In genomic region chr14:101721951-101722661, GRCh38 we compare ENCODE assay signal across 1 cellular context.
A peak's percentile ranks its signal among the peaks of the same experiment; 100 is the strongest.
TF ChIP-seq lines count a peak whose summit lies in the region.

No MANE protein-coding gene starts in this region.

TF ChIP-seq in HepG2, 621 proteins besides CTCF, POLR2A, EP300 and RAD21 (continued from another document):
- TF ChIP-seq ZNF687 (CRISPR knock-in tag; IDR thresholded peaks at IDR 0.05) (0 out of 2 replicates have a peak, but pooled peaks have one; percentile 21), PHF21A (CRISPR knock-in tag; IDR thresholded peaks at IDR 0.05) (no peak), RELA (CRISPR knock-in tag; IDR thresholded peaks at IDR 0.05) (no peak), ETV5 (CRISPR knock-in tag; IDR thresholded peaks at IDR 0.05; ENCODE audit: borderline replicate concordance) (0 out of 2 replicates have a peak, but pooled peaks have one; percentile 44), ZNF639 (CRISPR knock-in tag; conservative IDR thresholded peaks at IDR 0.05) (no peak), NR2F1 (CRISPR knock-in tag; IDR thresholded peaks at IDR 0.05) (no peak)
TF ChIP-seq in HepG2: peak in this region for 5.
